In genomic region chr6:46338098-46338497, GRCh38 we compare ENCODE assay signal across 18 cellular contexts.
DNase-seq lines count a peak whose midpoint lies in the region; ATAC-seq lines count a peak whose summit lies in the region.
"Had no signal": no experiment of that assay in that cellular context is flagged by ENCODE, and none has a peak within 500 bp of the region (broad histone marks: within the 10 kb centered on the region; RNA-seq: fewer than 3 reads in every experiment).

No MANE protein-coding gene starts in this region.

- no peak for DNase-seq in amygdala (lab: John Stamatoyannopoulos, UW)
- no peak for DNase-seq in activated naive CD4-positive, alpha-beta T cell treated with anti-CD3 and anti-CD28 coated beads, Interleukin-2, amount 10 ng/mL, durations not matched to agents 7 days and 5 days
- DNase-seq in NCI-H524 treated with DMSO at 0.1 percent for 48 hours (lab: John Stamatoyannopoulos, UW): no peak
- DNase-seq in NCI-H345 (lab: John Stamatoyannopoulos, UW): no peak
- DNase-seq: activated CD8-positive, alpha-beta T cell treated with anti-CD3 and anti-CD28 coated beads, Interleukin-2, amount 10 ng/mL, durations not matched to agents 7 days and 5 days; activated naive CD4-positive, alpha-beta T cell treated with anti-CD3 and anti-CD28 coated beads, Interleukin-2, amount 50 U/mL, for 16 hours; caudate nucleus; DMS53; NCI-H1694 treated with DMSO at 0.1 percent for 48 hours; NCI-H748 treated with DMSO at 0.1 percent for 48 hours; psoas muscle; SHP77 treated with DMSO at 0.1 percent for 48 hours; stimulated activated CD4-positive, alpha-beta T cell treated with anti-CD3 and anti-CD28 coated beads, Interleukin-1b, Interleukin-23, amount 100 ng/mL, for 48 hours had no signal

- no peak overlapping the region for H3K4me3 Mint-ChIP-seq in activated naive CD4-positive, alpha-beta T cell treated with anti-CD3 and anti-CD28 coated beads, Interleukin-2, amount 10 ng/mL, durations not matched to agents 7 days and 5 days
- H3K4me3 Mint-ChIP-seq: activated CD8-positive, alpha-beta T cell treated with anti-CD3 and anti-CD28 coated beads, Interleukin-2, amount 10 ng/mL, durations not matched to agents 7 days and 5 days; IgD-negative memory B cell had no signal

- H3K27ac Mint-ChIP-seq in activated naive CD4-positive, alpha-beta T cell treated with anti-CD3 and anti-CD28 coated beads, Interleukin-2, amount 10 ng/mL, durations not matched to agents 7 days and 5 days: no peak overlapping the region
- H3K27ac Mint-ChIP-seq: activated CD8-positive, alpha-beta T cell treated with anti-CD3 and anti-CD28 coated beads, Interleukin-2, amount 10 ng/mL, durations not matched to agents 7 days and 5 days; IgD-negative memory B cell had no signal

- CTCF ChIA-PET in activated naive CD4-positive, alpha-beta T cell treated with anti-CD3 and anti-CD28 coated beads, Interleukin-2, amount 10 ng/mL, durations not matched to agents 7 days and 5 days (lab: Charles Lee): interaction anchor here (0.6 kb wide), 1 partner anchor 17 kb away, joined by 3 read pairs; no protein-coding TSS in a partner anchor

- H3K4me1 Mint-ChIP-seq in activated naive CD4-positive, alpha-beta T cell treated with anti-CD3 and anti-CD28 coated beads, Interleukin-2, amount 10 ng/mL, durations not matched to agents 7 days and 5 days: no peaks in the 10 kb centered on the region
- H3K4me1 Mint-ChIP-seq: IgD-negative memory B cell had no signal

- peak; percentile 98 for ATAC-seq in GM18498 (IDR thresholded peaks at IDR 0.05; ENCODE audit: unreplicated experiment)
- peak; percentile 80 for ATAC-seq in GM19328 (IDR thresholded peaks at IDR 0.05; ENCODE audit: unreplicated experiment)
- peak; percentile 72 for ATAC-seq in GM21825 (IDR thresholded peaks at IDR 0.05; ENCODE audit: unreplicated experiment)
- ATAC-seq in HG03378 (IDR thresholded peaks at IDR 0.05; ENCODE audit: unreplicated experiment): peak; percentile 49
- ATAC-seq: activated CD8-positive, alpha-beta T cell treated with anti-CD3 and anti-CD28 coated beads, Interleukin-2, amount 10 ng/mL, durations not matched to agents 7 days and 5 days had no signal

- no peaks in the 10 kb centered on the region for H3K27me3 Mint-ChIP-seq in activated naive CD4-positive, alpha-beta T cell treated with anti-CD3 and anti-CD28 coated beads, Interleukin-2, amount 10 ng/mL, durations not matched to agents 7 days and 5 days

- no peaks in the 10 kb centered on the region for H3K9me3 Mint-ChIP-seq in activated naive CD4-positive, alpha-beta T cell treated with anti-CD3 and anti-CD28 coated beads, Interleukin-2, amount 10 ng/mL, durations not matched to agents 7 days and 5 days
- H3K9me3 Mint-ChIP-seq: IgD-negative memory B cell had no signal

- H3K36me3 Mint-ChIP-seq in activated naive CD4-positive, alpha-beta T cell treated with anti-CD3 and anti-CD28 coated beads, Interleukin-2, amount 10 ng/mL, durations not matched to agents 7 days and 5 days: no peaks in the 10 kb centered on the region
- H3K36me3 Mint-ChIP-seq: IgD-negative memory B cell had no signal
